ENCODE assay signal across 11 cellular contexts in the genomic region with DNA sequence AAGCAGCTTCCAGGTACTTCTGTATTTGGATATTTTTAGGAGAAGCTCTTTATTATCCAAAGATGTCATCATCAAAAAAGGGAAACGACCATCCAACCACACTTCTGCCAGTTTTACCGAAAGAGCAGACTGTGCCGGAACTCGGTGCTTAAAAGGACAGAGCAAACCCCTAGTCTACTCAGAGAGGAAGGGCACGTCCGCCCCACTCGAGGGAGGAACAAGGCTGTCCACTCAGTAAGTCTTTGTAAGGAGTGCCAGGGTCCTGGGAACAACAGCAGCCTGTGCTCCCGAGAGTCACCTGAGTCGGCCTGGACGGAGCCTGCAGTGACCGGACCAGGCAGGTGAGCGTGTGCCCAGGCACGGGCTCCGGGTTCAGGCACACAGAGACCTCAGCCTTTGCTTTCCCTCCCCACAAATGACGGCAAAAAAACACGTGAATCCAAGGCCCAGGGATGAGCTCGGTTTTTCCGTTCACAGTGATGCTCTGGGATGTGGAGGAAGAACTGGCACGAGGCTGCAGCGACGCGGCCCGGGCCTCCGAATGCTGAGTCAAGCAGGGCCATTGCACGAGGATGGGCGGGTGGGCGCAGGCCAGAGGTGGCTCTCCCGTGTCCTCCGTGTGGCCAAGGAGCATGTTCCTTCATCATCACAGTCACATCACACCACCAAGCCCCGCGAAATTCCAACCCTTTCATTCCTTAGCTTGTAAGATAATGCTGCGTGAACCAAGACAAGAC. TPM values are rescaled to one million over a fixed set of nuclear protein-coding genes. Genes with fewer than 3 reads are reported as not detected.
DNase-seq lines count a peak whose midpoint lies in the region; ATAC-seq and TF ChIP-seq lines count a peak whose summit lies in the region.
"Had no signal": no experiment of that assay in that cellular context is flagged by ENCODE, and none has a peak within 500 bp of the region (broad histone marks: within the 10 kb centered on the region; RNA-seq: fewer than 3 reads in every experiment).

No MANE protein-coding gene starts in this region.

- H3K4me1 ChIP-seq in OCI-LY3 (ENCODE audit: low read length) (peaks cover 45% of the 10 kb centered on the region), gastroesophageal sphincter (peaks cover 3 to 44% (median 29%) of the 10 kb centered on the region in 3 donors), trophoblast cell (ENCODE audit: control insufficient read depth in 1 of 2, insufficient read depth in 2 of 2, low read length in 2 of 2) (peaks cover 28 to 31% of the 10 kb centered on the region in 2 experiments)

- H3K9ac ChIP-seq in OCI-LY3 (ENCODE audit: low read length): peak overlapping the region; percentile 85
- H3K9ac ChIP-seq in trophoblast cell (ENCODE audit: low read length): no peak overlapping the region

- ATAC-seq in gastroesophageal sphincter: no peak
- ATAC-seq in omental fat pad (ENCODE audit: low FRiP score): no peak

- H2AFZ ChIP-seq in OCI-LY3 (ENCODE audit: low read depth, low read length) (no peak overlapping the region; the same call in 1 of the 2 replicates), trophoblast cell (ENCODE audit: insufficient read depth, low read length, poor library complexity) (peak overlapping the region; percentile 21)

- peak overlapping the region; percentile 24 for H2BK120ac ChIP-seq in trophoblast cell (ENCODE audit: insufficient read depth, low read length, poor library complexity)

- WGBS in gastroesophageal sphincter (ENCODE audit: low coverage in 1 of 2), 2 donors: 64 to 91% methylated on average over 7 to 9 of the region's 32 CpGs
- WGBS in trophoblast cell (ENCODE audit: extremely low coverage, insufficient coverage, insufficient read length): no CpG with 5 or more reads among the region's 32 CpGs

- peak overlapping the region; percentile 30 for H3K4ac ChIP-seq in trophoblast cell (ENCODE audit: low read depth, low read length)

- H3K27ac ChIP-seq in OCI-LY3 (ENCODE audit: low read length) (peak overlapping the region; percentile 89), gastroesophageal sphincter (peak overlapping the region in 3 of 4 donors; percentile 82 to 90 (median 89)), trophoblast cell (ENCODE audit: low read depth, low read length) (no peak overlapping the region), WERI-Rb-1 (no peak overlapping the region)

- no peak overlapping the region for H4K12ac ChIP-seq in trophoblast cell (ENCODE audit: low read depth, low read length)

- H2BK12ac ChIP-seq in trophoblast cell (ENCODE audit: low read length): peak overlapping the region; percentile 55

- peaks cover 35% of the 10 kb centered on the region for H3K79me1 ChIP-seq in trophoblast cell (ENCODE audit: low read length)

- H3K9me3 ChIP-seq in OCI-LY3 (ENCODE audit: insufficient read depth, low read length) (no peaks in the 10 kb centered on the region), gastroesophageal sphincter (no peaks in the 10 kb centered on the region), trophoblast cell (ENCODE audit: insufficient read depth, low read depth, low read length) (peaks cover 3% of the 10 kb centered on the region), WERI-Rb-1 (ENCODE audit: severe bottlenecking) (no peaks in the 10 kb centered on the region)

- TF ChIP-seq POLR2A in gastroesophageal sphincter (IDR thresholded peaks at IDR 0.05): peak in 1 of 2 donors; percentile 1

- H3K14ac ChIP-seq in trophoblast cell (ENCODE audit: low read length): peak overlapping the region; percentile 40

- H3K4me2 ChIP-seq in OCI-LY3 (ENCODE audit: low read length) (peak overlapping the region; percentile 94), trophoblast cell (ENCODE audit: low read length) (no peak overlapping the region)

- H3K4me3 ChIP-seq in OCI-LY3 (ENCODE audit: low read length) (peak overlapping the region; percentile 75), gastroesophageal sphincter (no peak overlapping the region), trophoblast cell (ENCODE audit: low read depth, low read length) (no peak overlapping the region), WERI-Rb-1 (ENCODE audit: low read depth, low read length) (no peak overlapping the region)

- peak overlapping the region; percentile 35 for H2BK5ac ChIP-seq in trophoblast cell (ENCODE audit: low read depth, low read length, poor library complexity)

- no peak for TF ChIP-seq EP300 in gastroesophageal sphincter (IDR thresholded peaks at IDR 0.05)

- no peaks in the 10 kb centered on the region for H3K79me2 ChIP-seq in OCI-LY3 (ENCODE audit: low read length)
- peaks cover 5% of the 10 kb centered on the region for H3K79me2 ChIP-seq in trophoblast cell (ENCODE audit: control insufficient read depth, insufficient read depth, low read length, poor library complexity)

- H3K23ac ChIP-seq in trophoblast cell (ENCODE audit: low read length): no peak overlapping the region

- peak; percentile 85 for DNase-seq in CD1c-positive myeloid dendritic cell (ENCODE audit: extremely low spot score)
- DNase-seq in trophoblast cell: no peak
- no peak for DNase-seq in WERI-Rb-1
- no peak for DNase-seq in DMS53 treated with DMSO at 0.1 percent for 48 hours (lab: John Stamatoyannopoulos, UW; ENCODE audit: unreplicated experiment)
- DNase-seq in omental fat pad (ENCODE audit: low spot score): no peak
- no peak for DNase-seq in effector CD4-positive, alpha-beta T cell
- DNase-seq: activated CD8-positive, alpha-beta memory T cell treated with anti-CD3 and anti-CD28 coated beads for 24 hours; central memory CD4-positive, alpha-beta T cell; retina had no signal

- 0 out of 2 replicates have a peak, but pooled peaks have one; percentile 2 for TF ChIP-seq CTCF in OCI-LY3 (IDR thresholded peaks at IDR 0.05; ENCODE audit: low read depth, low read length)
- TF ChIP-seq CTCF in gastroesophageal sphincter (IDR thresholded peaks at IDR 0.05): no peak
- TF ChIP-seq CTCF in WERI-Rb-1 (IDR thresholded peaks at IDR 0.05; ENCODE audit: low read depth, low read length): no peak
- no peak for TF ChIP-seq CTCF in omental fat pad (IDR thresholded peaks at IDR 0.05)

- peak overlapping the region; percentile 46 for H3K18ac ChIP-seq in trophoblast cell (ENCODE audit: low read length)

- no peak overlapping the region for H4K8ac ChIP-seq in trophoblast cell (ENCODE audit: low read depth, low read length)

- H4K20me1 ChIP-seq in OCI-LY3 (ENCODE audit: insufficient read depth, low read length): no peaks in the 10 kb centered on the region

- H2AK5ac ChIP-seq in trophoblast cell (ENCODE audit: low read length): peak overlapping the region; percentile 89

- H4K91ac ChIP-seq in trophoblast cell (ENCODE audit: low read depth, low read length): peak overlapping the region; percentile 80

- H3K36me3 ChIP-seq in OCI-LY3 (replicated peaks; ENCODE audit: low read depth, low read length) (no peaks in the 10 kb centered on the region), gastroesophageal sphincter (no peaks in the 10 kb centered on the region), trophoblast cell (ENCODE audit: control insufficient read depth in 1 of 2, insufficient read depth in 2 of 2, low read length in 2 of 2) (no peaks in the 10 kb centered on the region), WERI-Rb-1 (no peaks in the 10 kb centered on the region)

- H3K27me3 ChIP-seq in OCI-LY3 (ENCODE audit: low read depth, low read length) (no peaks in the 10 kb centered on the region), gastroesophageal sphincter (peaks cover 10% of the 10 kb centered on the region), trophoblast cell (ENCODE audit: insufficient read depth, low read length) (no peaks in the 10 kb centered on the region), WERI-Rb-1 (ENCODE audit: insufficient read depth, low read depth, severe bottlenecking) (no peaks in the 10 kb centered on the region)

RNA-seq across cellular contexts. Expression of a gene that starts 17.4 kb away (rescaled TPM):
- total RNA-seq in gastroesophageal sphincter (10 to 100 TPM; 15.9 to 20.2 (median 19.2) TPM), omental fat pad (10 to 100 TPM; 26.1 to 67.4 (median 55.6) TPM)
- 63.6 and 64.8 TPM in 2 replicates for polyA plus RNA-seq in trophoblast cell (2013)

Comparison
In these comparisons a context has a peak if more than half of its experiments do, and no peak if none do; other contexts are left out.
1. H3K27ac ChIP-seq: peak in OCI-LY3 (single experiment) and gastroesophageal sphincter (3 of 4); none in trophoblast cell (single experiment) and WERI-Rb-1 (single experiment).